In the genomic region with DNA sequence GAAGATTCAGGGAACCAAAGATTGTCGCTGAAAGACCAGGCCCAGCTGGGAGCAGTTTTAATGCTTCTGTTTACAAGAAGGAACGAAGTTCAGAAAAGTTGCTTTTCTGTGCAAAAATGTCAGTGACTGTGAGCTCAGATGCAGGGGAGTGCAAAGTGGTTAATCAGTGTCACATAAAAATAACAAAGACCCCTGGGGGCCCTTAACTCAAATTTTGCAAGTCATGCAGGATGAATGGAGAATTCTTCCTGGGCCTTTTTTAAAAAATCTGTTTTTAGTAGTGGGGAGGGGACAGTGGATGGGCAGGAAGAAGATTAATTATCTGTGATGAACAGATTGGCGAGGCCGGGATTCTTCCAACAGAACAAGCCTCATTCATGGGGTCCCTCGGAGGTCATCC, we compare ENCODE assay signal across 26 cellular contexts.
"Had no signal": no experiment of that assay in that cellular context is flagged by ENCODE, and none has a peak within 500 bp of the region (broad histone marks: within the 10 kb centered on the region; RNA-seq: fewer than 3 reads in every experiment).

No MANE protein-coding gene starts in this region.

- H3K27ac ChIP-seq: breast epithelium, epithelial cell of prostate, esophagus squamous epithelium, heart right ventricle, left ventricle myocardium inferior, spleen, tibial nerve, VCaP had no signal

- H3K36me3 ChIP-seq: breast epithelium, esophagus squamous epithelium, heart right ventricle, left ventricle myocardium inferior, spleen, tibial nerve had no signal

- H3K4me3 Mint-ChIP-seq: activated CD4-positive, alpha-beta T cell treated with anti-CD3 and anti-CD28 coated beads, Interleukin-2, amount 10 ng/mL, durations not matched to agents 7 days and 5 days; activated CD8-positive, alpha-beta T cell treated with anti-CD3 and anti-CD28 coated beads for 36 hours; dendritic cell treated with granulocyte-macrophage colony-stimulating factor and Interleukin-4, amounts not matched to agents 40 ng/mL and 50 ng/mL, for 4 days; naive B cell; T-helper 1 cell treated with Interleukin-12 subunit alpha and Interleukin-12 subunit beta and Interleukin-4 antibody, amounts not matched to agents 30 μg/mL and 1 μg/mL, for 36 hours had no signal

- H3K4me3 ChIP-seq: breast epithelium, esophagus squamous epithelium, heart right ventricle, left ventricle myocardium inferior, lung, spleen, tibial nerve had no signal

- H3K36me3 Mint-ChIP-seq: activated naive CD4-positive, alpha-beta T cell treated with anti-CD3 and anti-CD28 coated beads, Interleukin-2, amount 50 U/mL, for 72 hours; naive B cell had no signal

- H3K4me1 ChIP-seq: breast epithelium, heart right ventricle, left ventricle myocardium inferior, spleen, tibial nerve had no signal

- H3K9me3 ChIP-seq: esophagus squamous epithelium, left ventricle myocardium inferior had no signal

- DNase-seq: activated CD4-positive, alpha-beta T cell treated with anti-CD3 and anti-CD28 coated beads, Interleukin-2, amount 10 ng/mL, durations not matched to agents 7 days and 5 days; activated CD8-positive, alpha-beta T cell treated with anti-CD3 and anti-CD28 coated beads for 36 hours; activated naive CD4-positive, alpha-beta T cell; activated T-cell treated with anti-CD3 and anti-CD28 coated beads, Interleukin-2, amount 50 U/mL, for 48 hours; central memory CD4-positive, alpha-beta T cell; esophagus squamous epithelium; foreskin melanocyte; heart right ventricle; left ventricle myocardium inferior; mesendoderm; naive B cell; right cardiac atrium; spleen; stimulated activated naive CD4-positive, alpha-beta T cell treated with Interleukin-2 at 50 U/mL for 16 hours; SW 1271; T-helper 9 cell had no signal

- H3K9me3 Mint-ChIP-seq: activated CD4-positive, alpha-beta T cell treated with anti-CD3 and anti-CD28 coated beads, Interleukin-2, amount 10 ng/mL, durations not matched to agents 7 days and 5 days; activated CD8-positive, alpha-beta T cell treated with anti-CD3 and anti-CD28 coated beads for 36 hours had no signal

- ATAC-seq: activated CD4-positive, CD25-positive, alpha-beta regulatory T cell treated with anti-CD3 and anti-CD28 coated beads, Interleukin-2, amount 50 U/mL, for 24 hours; activated CD8-positive, alpha-beta T cell treated with anti-CD3 and anti-CD28 coated beads for 36 hours; activated naive CD4-positive, alpha-beta T cell treated with anti-CD3 and anti-CD28 coated beads, Interleukin-2, amount 50 U/mL, for 72 hours; heart right ventricle had no signal

- H3K27me3 ChIP-seq: breast epithelium, esophagus squamous epithelium, tibial nerve had no signal

- H3K27ac Mint-ChIP-seq: activated CD4-positive, alpha-beta T cell treated with anti-CD3 and anti-CD28 coated beads, Interleukin-2, amount 10 ng/mL, durations not matched to agents 7 days and 5 days; activated CD8-positive, alpha-beta T cell treated with anti-CD3 and anti-CD28 coated beads for 36 hours; activated naive CD4-positive, alpha-beta T cell treated with anti-CD3 and anti-CD28 coated beads, Interleukin-2, amount 50 U/mL, for 72 hours; activated T-helper 2 cell treated with anti-CD3 and anti-CD28 coated beads, Interferon-gamma antibody, Interleukin-2, Interleukin-4, amounts not matched to agents 10 μg/mL and 5 μg/mL and 100 μg/mL, durations not matched to agents 14 hours and 24 hours and 36 hours; dendritic cell treated with granulocyte-macrophage colony-stimulating factor and Interleukin-4, amounts not matched to agents 40 ng/mL and 50 ng/mL, for 4 days; naive B cell; T-helper 1 cell treated with Interleukin-12 subunit alpha and Interleukin-12 subunit beta and Interleukin-4 antibody, amounts not matched to agents 30 μg/mL and 1 μg/mL, for 36 hours had no signal

- H3K4me1 Mint-ChIP-seq: activated CD4-positive, alpha-beta T cell treated with anti-CD3 and anti-CD28 coated beads, Interleukin-2, amount 10 ng/mL, durations not matched to agents 7 days and 5 days; naive B cell had no signal

- H3K27me3 Mint-ChIP-seq: activated CD4-positive, alpha-beta T cell treated with anti-CD3 and anti-CD28 coated beads, Interleukin-2, amount 10 ng/mL, durations not matched to agents 7 days and 5 days; activated CD8-positive, alpha-beta T cell treated with anti-CD3 and anti-CD28 coated beads for 36 hours; dendritic cell treated with granulocyte-macrophage colony-stimulating factor and Interleukin-4, amounts not matched to agents 40 ng/mL and 50 ng/mL, for 4 days; naive B cell had no signal
